In the genomic region with DNA sequence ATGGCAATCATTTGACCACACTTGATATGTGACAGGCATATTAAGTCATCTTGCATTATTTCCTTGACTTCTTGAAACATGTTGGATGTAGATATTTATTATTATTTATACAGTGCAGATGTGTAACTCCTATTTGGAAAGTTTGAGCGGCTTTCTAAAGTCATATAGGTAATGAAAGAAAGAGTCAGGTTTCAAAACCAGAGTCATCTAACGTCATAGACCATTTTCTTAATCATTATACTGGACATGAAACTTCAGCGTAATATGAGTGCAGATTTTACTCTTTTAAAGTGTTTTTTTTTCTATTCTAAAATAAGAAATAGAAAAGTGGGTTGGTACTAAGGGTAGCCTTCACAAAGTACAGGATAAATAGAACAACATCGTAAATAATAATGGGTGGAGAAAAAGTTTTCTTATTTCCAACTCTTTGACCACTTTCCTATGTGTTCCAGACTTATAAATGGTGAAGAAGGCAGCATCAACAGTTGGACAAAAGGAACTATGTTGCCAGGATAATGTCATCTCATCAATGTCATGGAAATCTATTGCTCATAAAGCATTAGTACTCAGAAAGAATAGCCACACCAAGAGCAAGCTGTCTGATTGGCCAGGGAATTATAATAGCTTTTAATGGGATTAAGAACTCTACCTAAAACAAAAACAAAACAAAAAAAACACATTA, we compare ENCODE assay signal across 21 cellular contexts.
DNase-seq lines count a peak whose midpoint lies in the region; ATAC-seq and TF ChIP-seq lines count a peak whose summit lies in the region.
"Had no signal": no experiment of that assay in that cellular context is flagged by ENCODE, and none has a peak within 500 bp of the region (broad histone marks: within the 10 kb centered on the region; RNA-seq: fewer than 3 reads in every experiment).

No MANE protein-coding gene starts in this region.

- H2AFZ ChIP-seq in KMS-11 (ENCODE audit: low read depth) = no peak overlapping the region

- TF ChIP-seq CTCF in KMS-11 (conservative IDR thresholded peaks at IDR 0.05; ENCODE audit: low read depth, low read length) (no peak), omental fat pad (IDR thresholded peaks at IDR 0.05) (no peak)

- H3K4me1 ChIP-seq in KMS-11 (ENCODE audit: low read depth, poor library complexity, severe bottlenecking) = peaks cover 22% of the 10 kb centered on the region
- H3K4me1 ChIP-seq: breast epithelium had no signal

- H3K4me2 ChIP-seq in KMS-11 = peak overlapping the region; percentile 21

- no peaks in the 10 kb centered on the region for H3K27me3 ChIP-seq in KMS-11 (ENCODE audit: insufficient read depth, low read depth)
- H3K27me3 ChIP-seq: breast epithelium, neutrophil had no signal

- no peaks in the 10 kb centered on the region for H4K20me1 ChIP-seq in KMS-11 (ENCODE audit: insufficient read depth)

- no peak overlapping the region for H3K27ac ChIP-seq in KMS-11
- H3K27ac ChIP-seq: breast epithelium, epithelial cell of prostate, neutrophil had no signal

- DNase-seq in omental fat pad (ENCODE audit: low spot score) (no peak), AG08396 (ENCODE audit: low spot score) (no peak), HPDE6-E6E7 (ENCODE audit: extremely low spot score) (no peak)
- DNase-seq: activated CD4-positive, alpha-beta memory T cell treated with anti-CD3 and anti-CD28 coated beads for 36 hours; activated naive CD8-positive, alpha-beta T cell treated with anti-CD3 and anti-CD28 coated beads for 36 hours; activated T-cell treated with anti-CD3 and anti-CD28 coated beads, Interleukin-2, amount 50 U/mL, for 4 hours; CD4-positive, alpha-beta T cell; dermis blood vessel endothelial cell; DMS79 treated with DMSO at 0.1 percent for 48 hours; left colon; mucosa of descending colon; NCI-H1694 treated with DMSO at 0.1 percent for 48 hours; T-cell had no signal

- H3K4me3 ChIP-seq in KMS-11 (IDR thresholded peaks at IDR 0.05; ENCODE audit: insufficient read depth, low read depth, low read length) = no peak overlapping the region
- H3K4me3 ChIP-seq: breast epithelium, mucosa of descending colon had no signal

- ATAC-seq in GM18517 (IDR thresholded peaks at IDR 0.05; ENCODE audit: unreplicated experiment) (peak; percentile 54), GM19463 (IDR thresholded peaks at IDR 0.05; ENCODE audit: unreplicated experiment) (peak; percentile 56), HG02943 (IDR thresholded peaks at IDR 0.05; ENCODE audit: low read depth, unreplicated experiment) (peak; percentile 64), omental fat pad (ENCODE audit: low FRiP score) (no peak), GM21737 (IDR thresholded peaks at IDR 0.05; ENCODE audit: unreplicated experiment) (no peak)
- ATAC-seq: activated T-cell treated with anti-CD3 and anti-CD28 coated beads, Interleukin-2, amount 50 U/mL, for 4 hours; left colon; mucosa of descending colon; T-cell had no signal

- H3K36me3 ChIP-seq in KMS-11 (ENCODE audit: insufficient read depth) = no peaks in the 10 kb centered on the region
- H3K36me3 ChIP-seq: breast epithelium, neutrophil had no signal

- H3K79me2 ChIP-seq in KMS-11 (ENCODE audit: insufficient read depth, low read depth) = no peaks in the 10 kb centered on the region

- no peak overlapping the region for H3K9ac ChIP-seq in KMS-11

Comparison
In these comparisons a context has a peak if more than half of its experiments do, and no peak if none do; other contexts are left out.
1. ATAC-seq: peak in GM18517 (single experiment), GM19463 (single experiment) and HG02943 (single experiment); none in omental fat pad (single experiment) and GM21737 (single experiment).